31 cellular contexts compared by ENCODE assay signal in genomic region chr6:19377722-19378121, GRCh38.
"Had no signal": no experiment of that assay in that cellular context is flagged by ENCODE, and none has a peak within 500 bp of the region (broad histone marks: within the 10 kb centered on the region; RNA-seq: fewer than 3 reads in every experiment).

No MANE protein-coding gene starts in this region.

- H3K27ac ChIP-seq: brain microvascular endothelial cell, coronary artery, esophagus muscularis mucosa, gastroesophageal sphincter, WERI-Rb-1 had no signal

- H3K27me3 ChIP-seq: brain microvascular endothelial cell, esophagus muscularis mucosa, gastroesophageal sphincter had no signal

- H3K9me3 ChIP-seq: gastroesophageal sphincter had no signal

- ATAC-seq: activated CD4-positive, alpha-beta T cell treated with anti-CD3 and anti-CD28 coated beads for 36 hours; activated CD8-positive, alpha-beta memory T cell treated with anti-CD3 and anti-CD28 coated beads, Interleukin-2, amount 10 ng/mL, durations not matched to agents 7 days and 5 days; activated CD8-positive, alpha-beta T cell treated with anti-CD3 and anti-CD28 coated beads, Interleukin-2, amount 10 ng/mL, durations not matched to agents 7 days and 5 days; activated naive CD4-positive, alpha-beta T cell treated with anti-CD3 and anti-CD28 coated beads, Interleukin-2, amount 50 U/mL, for 72 hours; effector memory CD8-positive, alpha-beta T cell; gastroesophageal sphincter; T-helper 17 cell had no signal

- H3K4me3 ChIP-seq: coronary artery, esophagus muscularis mucosa, gastroesophageal sphincter had no signal

- FAIRE-seq: astrocyte, bronchial epithelial cell had no signal

- H3K36me3 ChIP-seq: brain microvascular endothelial cell, esophagus muscularis mucosa, gastroesophageal sphincter, WERI-Rb-1 had no signal

- DNase-seq: activated CD4-positive, alpha-beta memory T cell treated with anti-CD3 and anti-CD28 coated beads for 36 hours; activated CD4-positive, alpha-beta T cell treated with anti-CD3 and anti-CD28 coated beads for 36 hours; activated CD4-positive, alpha-beta T cell treated with anti-CD3 and anti-CD28 coated beads, Interleukin-2, amount 10 ng/mL, durations not matched to agents 24 days and 14 days; activated CD4-positive, CD25-positive, alpha-beta regulatory T cell; activated CD4-positive, CD25-positive, alpha-beta regulatory T cell treated with anti-CD3 and anti-CD28 coated beads, Interleukin-2, amount 50 U/mL, for 72 hours; activated CD8-positive, alpha-beta memory T cell treated with anti-CD3 and anti-CD28 coated beads, Interleukin-2, amount 10 ng/mL, durations not matched to agents 7 days and 5 days; activated CD8-positive, alpha-beta memory T cell treated with anti-CD3 and anti-CD28 coated beads, Interleukin-2, amount 50 U/mL, for 4 hours; activated CD8-positive, alpha-beta T cell treated with anti-CD3 and anti-CD28 coated beads, Interleukin-2, amount 10 ng/mL, durations not matched to agents 7 days and 5 days; activated gamma-delta T cell; activated naive CD4-positive, alpha-beta T cell; activated naive CD4-positive, alpha-beta T cell treated with anti-CD3 and anti-CD28 coated beads, Interleukin-2, amount 10 ng/mL, durations not matched to agents 7 days and 5 days; activated naive CD8-positive, alpha-beta T cell treated with anti-CD3 and anti-CD28 coated beads, Interleukin-2, amount 10 ng/mL, durations not matched to agents 7 days and 5 days; activated T-cell treated with anti-CD3 and anti-CD28 coated beads, Interleukin-2, amount 50 U/mL, for 1 hour; activated T-cell treated with anti-CD3 and anti-CD28 coated beads, Interleukin-2, amount 50 U/mL, for 48 hours; amniotic stem cell; anterior cingulate cortex; brain microvascular endothelial cell; effector CD4-positive, alpha-beta T cell; effector memory CD8-positive, alpha-beta T cell; erythroblast; foreskin melanocyte; T-helper 1 cell; T-helper 17 cell; T1000; WERI-Rb-1 had no signal
